In the genomic region with DNA sequence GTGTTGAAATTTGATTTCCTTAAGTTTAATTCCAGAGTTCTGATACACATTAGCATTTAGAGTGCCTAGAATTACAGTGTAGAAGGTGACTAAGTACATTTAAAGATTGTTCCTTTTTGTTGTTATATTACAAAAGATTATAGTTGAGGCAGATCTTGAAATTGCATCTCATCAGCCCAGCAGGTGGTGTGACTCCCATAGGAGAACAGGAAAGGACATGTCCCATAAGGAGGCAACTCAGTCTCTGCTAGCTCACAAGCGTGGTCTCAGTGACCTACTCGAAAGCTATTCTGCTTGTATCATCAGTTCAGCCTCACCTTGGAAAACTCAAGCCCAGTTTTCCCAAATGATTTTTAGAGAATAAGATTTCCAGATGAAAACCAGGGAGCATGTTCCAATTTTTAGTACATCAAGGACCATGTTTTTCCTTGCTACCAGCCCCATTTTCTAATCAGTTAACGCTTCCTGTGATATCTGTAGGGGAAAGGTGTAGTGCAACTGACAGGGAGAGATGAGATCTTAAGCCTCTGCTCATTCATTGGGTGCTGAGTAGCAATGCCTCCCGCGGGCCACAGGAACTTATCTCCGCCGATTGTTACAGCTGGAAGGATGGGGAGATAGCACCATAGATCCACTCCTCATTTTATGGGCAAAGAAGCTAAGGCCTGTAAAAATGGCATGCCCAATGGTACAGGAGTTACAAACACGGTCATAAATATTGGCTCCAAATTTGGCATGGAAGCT, we compare ENCODE assay signal across 8 cellular contexts. TPM values are rescaled to one million over a fixed set of nuclear protein-coding genes. Genes with fewer than 3 reads are reported as not detected.
DNase-seq lines count a peak whose midpoint lies in the region; ATAC-seq and TF ChIP-seq lines count a peak whose summit lies in the region.

No MANE protein-coding gene starts in this region.

- POLR2A ChIA-PET in CD4-positive, alpha-beta T cell (lab: Charles Lee), result interaction anchor here (1.1 to 1.6 kb wide), 2 partner anchors 14 to 26 kb away, joined by 3 read pairs; no protein-coding TSS in a partner anchor
- POLR2A ChIA-PET in activated CD4-positive, alpha-beta memory T cell treated with anti-CD3 and anti-CD28 coated beads, Interleukin-2, amount 10 ng/mL, durations not matched to agents 7 days and 5 days (lab: Charles Lee), result no interaction called here

- H3K4me3 Mint-ChIP-seq in CD4-positive, alpha-beta T cell, result peak overlapping the region; percentile 88
- H3K4me3 Mint-ChIP-seq in activated CD4-positive, alpha-beta memory T cell treated with anti-CD3 and anti-CD28 coated beads, Interleukin-2, amount 10 ng/mL, durations not matched to agents 7 days and 5 days, result no peak overlapping the region

- H3K36me3 Mint-ChIP-seq in CD4-positive, alpha-beta T cell (ENCODE audit: low read depth), result no peaks in the 10 kb centered on the region
- H3K36me3 Mint-ChIP-seq in activated CD4-positive, alpha-beta memory T cell treated with anti-CD3 and anti-CD28 coated beads, Interleukin-2, amount 10 ng/mL, durations not matched to agents 7 days and 5 days (ENCODE audit: low read depth), result peaks cover 6% of the 10 kb centered on the region

- CTCF ChIA-PET in CD4-positive, alpha-beta T cell (lab: Charles Lee), result no interaction called here
- CTCF ChIA-PET in activated CD4-positive, alpha-beta memory T cell treated with anti-CD3 and anti-CD28 coated beads, Interleukin-2, amount 10 ng/mL, durations not matched to agents 7 days and 5 days (lab: Charles Lee), result no interaction called here

- peaks cover 10% of the 10 kb centered on the region for H4K20me1 ChIP-seq in osteoblast (ENCODE audit: insufficient read depth, low read length)

- intact Hi-C loops in CD4-positive, alpha-beta T cell (cut with DNase I, micrococcal nuclease), result loop anchor here (2.0 to 10.0 kb wide), 3 partner anchors 181 to 261 kb away; no protein-coding TSS in a partner anchor

- peaks cover 28% of the 10 kb centered on the region for H3K79me2 ChIP-seq in osteoblast (ENCODE audit: insufficient read depth, low read length)

- H2AFZ ChIP-seq in osteoblast (ENCODE audit: low read length), result peak overlapping the region; percentile 89

- ATAC-seq in CD4-positive, alpha-beta T cell (ENCODE audit: poor library complexity), result peak; percentile 30
- ATAC-seq in esophagus mucosa, result peak; percentile 62

- peaks cover 29% of the 10 kb centered on the region for H3K4me1 Mint-ChIP-seq in CD4-positive, alpha-beta T cell (ENCODE audit: low read depth)
- H3K4me1 Mint-ChIP-seq in activated CD4-positive, alpha-beta memory T cell treated with anti-CD3 and anti-CD28 coated beads, Interleukin-2, amount 10 ng/mL, durations not matched to agents 7 days and 5 days, result peaks cover 8% of the 10 kb centered on the region

- peak overlapping the region; percentile 26 for H3K27ac Mint-ChIP-seq in CD4-positive, alpha-beta T cell
- H3K27ac Mint-ChIP-seq in activated CD4-positive, alpha-beta memory T cell treated with anti-CD3 and anti-CD28 coated beads, Interleukin-2, amount 10 ng/mL, durations not matched to agents 7 days and 5 days, result no peak overlapping the region

- H3K36me3 ChIP-seq in osteoblast (ENCODE audit: insufficient read depth, low read length), result no peaks in the 10 kb centered on the region

- peaks cover 3% of the 10 kb centered on the region for H3K27me3 ChIP-seq in CD4-positive, alpha-beta T cell (ENCODE audit: control insufficient read depth, insufficient read depth, low read length)
- peaks cover under 1% of the 10 kb centered on the region for H3K27me3 ChIP-seq in osteoblast (ENCODE audit: insufficient read depth, low read length)

- H3K9me3 Mint-ChIP-seq in CD4-positive, alpha-beta T cell, result no peaks in the 10 kb centered on the region
- H3K9me3 Mint-ChIP-seq in activated CD4-positive, alpha-beta memory T cell treated with anti-CD3 and anti-CD28 coated beads, Interleukin-2, amount 10 ng/mL, durations not matched to agents 7 days and 5 days, result no peaks in the 10 kb centered on the region

- no peak overlapping the region for H3K27ac ChIP-seq in CD4-positive, alpha-beta T cell (ENCODE audit: low read depth, low read length)
- peak overlapping the region; percentile 44 for H3K27ac ChIP-seq in osteoblast (ENCODE audit: low read depth, low read length)

- no peaks in the 10 kb centered on the region for H3K9me3 ChIP-seq in CD4-positive, alpha-beta T cell (ENCODE audit: control insufficient read depth, low read length)
- H3K9me3 ChIP-seq in osteoblast (ENCODE audit: low read depth, low read length), result no peaks in the 10 kb centered on the region

- DNase-seq in CD4-positive, alpha-beta T cell, result no peak
- peak; percentile 26 for DNase-seq in RKO (ENCODE audit: low spot score)
- no peak for DNase-seq in osteoblast (ENCODE audit: insufficient read length, low spot score, missing footprints)
- DNase-seq in DMS114 treated with DMSO at 0.1 percent for 48 hours (lab: John Stamatoyannopoulos, UW; ENCODE audit: unreplicated experiment), result no peak
- DNase-seq in activated CD4-positive, alpha-beta memory T cell treated with anti-CD3 and anti-CD28 coated beads, Interleukin-2, amount 10 ng/mL, durations not matched to agents 7 days and 5 days, result no peak
- no peak for DNase-seq in GM03348 (ENCODE audit: low spot score)
- no peak for DNase-seq in NCI-H187 treated with DMSO at 0.1 percent for 48 hours (lab: John Stamatoyannopoulos, UW)

- no peak overlapping the region for H3K4me3 ChIP-seq in osteoblast (ENCODE audit: insufficient read depth, low read length)

- TF ChIP-seq CTCF in CD4-positive, alpha-beta T cell (IDR thresholded peaks at IDR 0.05), result no peak
- TF ChIP-seq CTCF in osteoblast (IDR thresholded peaks at IDR 0.05; ENCODE audit: extremely low read depth, low read depth, low read length), result peak; percentile 21

- peaks cover 25% of the 10 kb centered on the region for H3K27me3 Mint-ChIP-seq in CD4-positive, alpha-beta T cell
- H3K27me3 Mint-ChIP-seq in activated CD4-positive, alpha-beta memory T cell treated with anti-CD3 and anti-CD28 coated beads, Interleukin-2, amount 10 ng/mL, durations not matched to agents 7 days and 5 days, result peaks cover 27% of the 10 kb centered on the region

- H3K4me2 ChIP-seq in osteoblast (ENCODE audit: insufficient read depth, low read length), result peak overlapping the region; percentile 85

- peaks cover 12% of the 10 kb centered on the region for H3K4me1 ChIP-seq in osteoblast (ENCODE audit: insufficient read depth, low read length)

RNA-seq across cellular contexts. Expression of gene GNAI1, which starts 1.1 kb away (rescaled TPM):
- total RNA-seq in CD4-positive, alpha-beta T cell, result 1 to 10 TPM; 1.2 to 2.8 TPM
- total RNA-seq in esophagus mucosa (31.5 TPM), osteoblast (36.2 and 42.1 TPM in 2 replicates)
- not detected for total RNA-seq in activated CD4-positive, alpha-beta memory T cell treated with anti-CD3 and anti-CD28 coated beads, Interleukin-2, amount 10 ng/mL, durations not matched to agents 7 days and 5 days
